Comparison of ENCODE assay signal across 22 cellular contexts in the genomic region with DNA sequence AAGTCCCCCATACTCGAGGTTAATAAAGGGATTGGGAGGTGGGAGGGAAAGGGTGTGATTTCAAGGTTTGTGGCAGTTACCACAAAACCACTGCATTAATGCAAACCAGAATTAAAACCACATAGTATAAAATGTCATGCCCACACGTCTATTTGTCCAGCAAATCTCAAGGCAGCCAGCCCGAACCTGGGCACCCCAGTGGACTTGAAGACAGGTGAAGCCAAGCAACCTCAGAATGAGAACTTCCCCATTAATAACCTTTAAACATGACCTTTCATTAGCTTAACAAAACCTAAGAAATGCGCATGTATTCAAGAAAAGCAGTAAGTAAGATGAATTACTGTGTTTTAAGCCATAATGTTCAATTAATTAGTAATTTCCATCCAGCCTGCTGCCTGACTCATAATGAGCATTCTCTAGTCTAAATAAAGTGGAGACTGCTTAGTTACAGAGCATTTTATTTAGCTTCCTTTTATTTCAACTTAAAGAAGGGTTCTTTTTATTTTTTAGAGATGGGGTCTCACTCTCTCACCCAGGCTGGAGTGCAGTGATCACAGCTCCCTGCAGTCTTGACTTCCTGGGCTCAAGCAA.
DNase-seq lines count a peak whose midpoint lies in the region; ATAC-seq, FAIRE-seq and TF ChIP-seq lines count a peak whose summit lies in the region.
"Had no signal": no experiment of that assay in that cellular context is flagged by ENCODE, and none has a peak within 500 bp of the region (broad histone marks: within the 10 kb centered on the region; RNA-seq: fewer than 3 reads in every experiment).

No MANE protein-coding gene starts in this region.

- peak; percentile 59 for FAIRE-seq in GM12891 (lab: Jason Lieb, UNC)
- FAIRE-seq: A204.1 had no signal

- no peaks in the 10 kb centered on the region for H3K27me3 ChIP-seq in CD4-positive, CD25-positive, alpha-beta regulatory T cell (ENCODE audit: control insufficient read depth, insufficient read depth, low read length)
- H3K27me3 ChIP-seq: Peyer's patch had no signal

- H3K36me3 ChIP-seq in CD4-positive, CD25-positive, alpha-beta regulatory T cell (ENCODE audit: control insufficient read depth, insufficient read depth, low read length): peaks cover 66% of the 10 kb centered on the region

- POLR2A ChIA-PET in naive thymus-derived CD8-positive, alpha-beta T cell (lab: Charles Lee): no interaction called here
- POLR2A ChIA-PET in activated CD4-positive, alpha-beta memory T cell treated with anti-CD3 and anti-CD28 coated beads, Interleukin-2, amount 10 ng/mL, durations not matched to agents 7 days and 5 days (lab: Charles Lee): no interaction called here

- H3K9me3 ChIP-seq in CD4-positive, CD25-positive, alpha-beta regulatory T cell (ENCODE audit: control insufficient read depth in 2 of 2, low read length in 2 of 2): no peaks in the 10 kb centered on the region
- H3K9me3 ChIP-seq: Peyer's patch had no signal

- CTCF ChIA-PET in activated CD4-positive, alpha-beta memory T cell treated with anti-CD3 and anti-CD28 coated beads, Interleukin-2, amount 10 ng/mL, durations not matched to agents 7 days and 5 days (lab: Charles Lee): no interaction called here

- H3K27me3 Mint-ChIP-seq in CD4-positive, CD25-positive, alpha-beta regulatory T cell: no peaks in the 10 kb centered on the region
- H3K27me3 Mint-ChIP-seq in naive thymus-derived CD8-positive, alpha-beta T cell: no peaks in the 10 kb centered on the region
- no peaks in the 10 kb centered on the region for H3K27me3 Mint-ChIP-seq in activated T-helper 2 cell treated with anti-CD3 and anti-CD28 coated beads, Interferon-gamma antibody, Interleukin-2, Interleukin-4, amounts not matched to agents 10 μg/mL and 5 μg/mL and 100 μg/mL, durations not matched to agents 14 hours and 24 hours and 36 hours (ENCODE audit: low read depth)
- no peaks in the 10 kb centered on the region for H3K27me3 Mint-ChIP-seq in activated CD4-positive, alpha-beta memory T cell treated with anti-CD3 and anti-CD28 coated beads, Interleukin-2, amount 10 ng/mL, durations not matched to agents 7 days and 5 days

- H3K27ac Mint-ChIP-seq in CD4-positive, CD25-positive, alpha-beta regulatory T cell: peak overlapping the region in 2 of 3 donors; percentile 71 to 78
- peak overlapping the region in 7 of 10 donors; percentile 3 to 34 (median 19) for H3K27ac Mint-ChIP-seq in naive thymus-derived CD8-positive, alpha-beta T cell
- no peak overlapping the region for H3K27ac Mint-ChIP-seq in activated T-helper 2 cell treated with anti-CD3 and anti-CD28 coated beads, Interferon-gamma antibody, Interleukin-2, Interleukin-4, amounts not matched to agents 10 μg/mL and 5 μg/mL and 100 μg/mL, durations not matched to agents 14 hours and 24 hours and 36 hours
- no peak overlapping the region for H3K27ac Mint-ChIP-seq in activated CD4-positive, alpha-beta memory T cell treated with anti-CD3 and anti-CD28 coated beads, Interleukin-2, amount 10 ng/mL, durations not matched to agents 7 days and 5 days
- H3K27ac Mint-ChIP-seq: IgD-negative memory B cell had no signal

- H3K4me3 ChIP-seq in CD4-positive, CD25-positive, alpha-beta regulatory T cell (ENCODE audit: low read depth, low read length): no peak overlapping the region
- H3K4me3 ChIP-seq: Peyer's patch had no signal

- H3K27ac ChIP-seq in CD4-positive, CD25-positive, alpha-beta regulatory T cell (ENCODE audit: insufficient read depth, low read length, poor library complexity, severe bottlenecking): no peak overlapping the region
- H3K27ac ChIP-seq: C4-2B, Peyer's patch had no signal

- DNase-seq in CD4-positive, CD25-positive, alpha-beta regulatory T cell: no peak
- no peak for DNase-seq in GM12891 (ENCODE audit: insufficient read length, low spot score)
- peak; percentile 61 for DNase-seq in astrocyte of the hippocampus (ENCODE audit: low read depth, low spot score)
- no peak for DNase-seq in naive thymus-derived CD8-positive, alpha-beta T cell
- no peak for DNase-seq in activated gamma-delta T cell (lab: John Stamatoyannopoulos, UW)
- no peak for DNase-seq in activated T-helper 2 cell treated with anti-CD3 and anti-CD28 coated beads, Interferon-gamma antibody, Interleukin-2, Interleukin-4, amounts not matched to agents 10 μg/mL and 5 μg/mL and 100 μg/mL, durations not matched to agents 14 hours and 24 hours and 36 hours (ENCODE audit: low spot score)
- no peak for DNase-seq in activated CD4-positive, alpha-beta memory T cell treated with anti-CD3 and anti-CD28 coated beads, Interleukin-2, amount 10 ng/mL, durations not matched to agents 7 days and 5 days
- DNase-seq: COR-L47; DMS79 treated with DMSO at 0.1 percent for 48 hours; MV-4-11; NCI-H1105 treated with DMSO at 0.1 percent for 48 hours; NCI-H2029 treated with DMSO at 0.1 percent for 48 hours; NCI-H226; NCI-H524; NCI-H774; NK-92 treated with Interleukin-12 subunit alpha and Interleukin-12 subunit beta, amount 100 ng/mL, for 24 hours; Peyer's patch had no signal

- peaks cover 27% of the 10 kb centered on the region for H3K4me1 ChIP-seq in CD4-positive, CD25-positive, alpha-beta regulatory T cell (ENCODE audit: control insufficient read depth, insufficient read depth, low read length, poor library complexity, severe bottlenecking)

- intact Hi-C loops in activated T-helper 2 cell treated with anti-CD3 and anti-CD28 coated beads, Interferon-gamma antibody, Interleukin-2, Interleukin-4, amounts not matched to agents 10 μg/mL and 5 μg/mL and 100 μg/mL, durations not matched to agents 14 hours and 24 hours and 36 hours (cut with micrococcal nuclease): no loop called here

- TF ChIP-seq POLR2A in GM12891 (IDR thresholded peaks at IDR 0.05; ENCODE audit: low read depth, low read length): no peak

- peaks cover 0 to 5% (median 0%) of the 10 kb centered on the region in 7 donors for H3K9me3 Mint-ChIP-seq in CD4-positive, CD25-positive, alpha-beta regulatory T cell
- peaks cover 0 to 13% (median 0%) of the 10 kb centered on the region in 9 donors for H3K9me3 Mint-ChIP-seq in naive thymus-derived CD8-positive, alpha-beta T cell
- peaks cover 11% of the 10 kb centered on the region for H3K9me3 Mint-ChIP-seq in activated T-helper 2 cell treated with anti-CD3 and anti-CD28 coated beads, Interferon-gamma antibody, Interleukin-2, Interleukin-4, amounts not matched to agents 10 μg/mL and 5 μg/mL and 100 μg/mL, durations not matched to agents 14 hours and 24 hours and 36 hours
- H3K9me3 Mint-ChIP-seq in activated CD4-positive, alpha-beta memory T cell treated with anti-CD3 and anti-CD28 coated beads, Interleukin-2, amount 10 ng/mL, durations not matched to agents 7 days and 5 days: peaks cover 13% of the 10 kb centered on the region

- H3K4me1 Mint-ChIP-seq in CD4-positive, CD25-positive, alpha-beta regulatory T cell: peaks cover 22 to 38% (median 33%) of the 10 kb centered on the region in 4 donors
- H3K4me1 Mint-ChIP-seq in naive thymus-derived CD8-positive, alpha-beta T cell: peaks cover 2 to 28% (median 12%) of the 10 kb centered on the region in 4 donors
- peaks cover 8% of the 10 kb centered on the region for H3K4me1 Mint-ChIP-seq in activated T-helper 2 cell treated with anti-CD3 and anti-CD28 coated beads, Interferon-gamma antibody, Interleukin-2, Interleukin-4, amounts not matched to agents 10 μg/mL and 5 μg/mL and 100 μg/mL, durations not matched to agents 14 hours and 24 hours and 36 hours (ENCODE audit: low read depth)
- H3K4me1 Mint-ChIP-seq in activated CD4-positive, alpha-beta memory T cell treated with anti-CD3 and anti-CD28 coated beads, Interleukin-2, amount 10 ng/mL, durations not matched to agents 7 days and 5 days: peaks cover 22% of the 10 kb centered on the region

- no peak for ATAC-seq in CD4-positive, CD25-positive, alpha-beta regulatory T cell (ENCODE audit: low read depth in 2 of 2)
- no peak for ATAC-seq in naive thymus-derived CD8-positive, alpha-beta T cell
- ATAC-seq in HG03469 (IDR thresholded peaks at IDR 0.05; ENCODE audit: unreplicated experiment): no peak
- ATAC-seq: HCT116 had no signal

- H3K4me3 Mint-ChIP-seq in CD4-positive, CD25-positive, alpha-beta regulatory T cell: no peak overlapping the region
- H3K4me3 Mint-ChIP-seq in naive thymus-derived CD8-positive, alpha-beta T cell: no peak overlapping the region
- H3K4me3 Mint-ChIP-seq in activated T-helper 2 cell treated with anti-CD3 and anti-CD28 coated beads, Interferon-gamma antibody, Interleukin-2, Interleukin-4, amounts not matched to agents 10 μg/mL and 5 μg/mL and 100 μg/mL, durations not matched to agents 14 hours and 24 hours and 36 hours (ENCODE audit: low read depth): no peak overlapping the region
- no peak overlapping the region for H3K4me3 Mint-ChIP-seq in activated CD4-positive, alpha-beta memory T cell treated with anti-CD3 and anti-CD28 coated beads, Interleukin-2, amount 10 ng/mL, durations not matched to agents 7 days and 5 days
- H3K4me3 Mint-ChIP-seq: IgD-negative memory B cell had no signal

- H3K36me3 Mint-ChIP-seq in CD4-positive, CD25-positive, alpha-beta regulatory T cell: peaks cover 34% of the 10 kb centered on the region
- peaks cover 5 to 21% (median 11%) of the 10 kb centered on the region in 3 donors for H3K36me3 Mint-ChIP-seq in naive thymus-derived CD8-positive, alpha-beta T cell
- peaks cover 51% of the 10 kb centered on the region for H3K36me3 Mint-ChIP-seq in activated T-helper 2 cell treated with anti-CD3 and anti-CD28 coated beads, Interferon-gamma antibody, Interleukin-2, Interleukin-4, amounts not matched to agents 10 μg/mL and 5 μg/mL and 100 μg/mL, durations not matched to agents 14 hours and 24 hours and 36 hours (ENCODE audit: low read depth)
- H3K36me3 Mint-ChIP-seq in activated CD4-positive, alpha-beta memory T cell treated with anti-CD3 and anti-CD28 coated beads, Interleukin-2, amount 10 ng/mL, durations not matched to agents 7 days and 5 days (ENCODE audit: low read depth): peaks cover 34% of the 10 kb centered on the region
- H3K36me3 Mint-ChIP-seq: IgD-negative memory B cell had no signal

TF ChIP-seq in GM12891, 5 proteins besides CTCF, POLR2A, EP300 and RAD21:
- no peak for TF ChIP-seq TAF1 (IDR thresholded peaks at IDR 0.05; ENCODE audit: low read depth, low read length)
- TF ChIP-seq SPI1 (IDR thresholded peaks at IDR 0.05; ENCODE audit: low read depth, low read length): peak; percentile 24; the same call in 1 of the 2 replicates
- TF ChIP-seq PAX5 (IDR thresholded peaks at IDR 0.05; ENCODE audit: insufficient read depth, low read length, severe bottlenecking): no peak
- TF ChIP-seq POLR2AphosphoS5 (IDR thresholded peaks at IDR 0.05; ENCODE audit: low read depth, low read length): no peak
- TF ChIP-seq POU2F2 (IDR thresholded peaks at IDR 0.05; ENCODE audit: low read depth, low read length): no peak
TF ChIP-seq in GM12891: peak in this region for 1.

Comparison
In these comparisons a context has a peak if more than half of its experiments do, and no peak if none do; other contexts are left out.
1. H3K27ac Mint-ChIP-seq: peak in CD4-positive, CD25-positive, alpha-beta regulatory T cell (2 of 3) and naive thymus-derived CD8-positive, alpha-beta T cell (7 of 10); none in activated T-helper 2 cell treated with anti-CD3 and anti-CD28 coated beads, Interferon-gamma antibody, Interleukin-2, Interleukin-4, amounts not matched to agents 10 μg/mL and 5 μg/mL and 100 μg/mL, durations not matched to agents 14 hours and 24 hours and 36 hours (single experiment) and activated CD4-positive, alpha-beta memory T cell treated with anti-CD3 and anti-CD28 coated beads, Interleukin-2, amount 10 ng/mL, durations not matched to agents 7 days and 5 days (single experiment).